In genomic region chr3:66673305-66673704, GRCh38 we compare ENCODE assay signal across 27 cellular contexts.
"Had no signal": no experiment of that assay in that cellular context is flagged by ENCODE, and none has a peak within 500 bp of the region (broad histone marks: within the 10 kb centered on the region; RNA-seq: fewer than 3 reads in every experiment).

No MANE protein-coding gene starts in this region.

- DNase-seq: activated CD4-positive, alpha-beta T cell treated with anti-CD3 and anti-CD28 coated beads, Interleukin-2, amount 10 ng/mL, durations not matched to agents 7 days and 5 days; activated CD4-positive, CD25-positive, alpha-beta regulatory T cell treated with anti-CD3 and anti-CD28 coated beads, Interleukin-2, amount 50 U/mL, for 72 hours; activated CD8-positive, alpha-beta T cell treated with anti-CD3 and anti-CD28 coated beads, Interleukin-2, amount 10 ng/mL, durations not matched to agents 7 days and 5 days; activated gamma-delta T cell treated with Interleukin-2 at 50 U/mL for 16 hours; anterior cingulate cortex; central memory CD4-positive, alpha-beta T cell; colonic mucosa; dorsolateral prefrontal cortex; effector memory CD8-positive, alpha-beta T cell; esophagus squamous epithelium; head of caudate nucleus; mucosa of descending colon; naive B cell; right lobe of liver; stimulated activated CD4-positive, alpha-beta T cell treated with anti-CD3 and anti-CD28 coated beads, Interleukin-2, amount 100 ng/mL, for 48 hours; stimulated activated CD8-positive, alpha-beta memory T cell treated with anti-CD3 and anti-CD28 coated beads, Interleukin-4, amount 100 ng/mL, for 48 hours; stimulated activated naive B cell treated with anti-CD40 and anti-IgM and Interleukin-4, amounts not matched to agents 10 μg/mL and 1 μg/mL and 100 μg/mL, for 72 hours; testis; WERI-Rb-1 had no signal

- H3K27me3 ChIP-seq: colonic mucosa, dorsolateral prefrontal cortex, esophagus squamous epithelium, gastroesophageal sphincter, neutrophil, right lobe of liver, testis, vagina had no signal

- H3K9me3 Mint-ChIP-seq: activated CD4-positive, alpha-beta T cell treated with anti-CD3 and anti-CD28 coated beads, Interleukin-2, amount 10 ng/mL, durations not matched to agents 7 days and 5 days; activated naive CD4-positive, alpha-beta T cell treated with anti-CD3 and anti-CD28 coated beads, Interleukin-2, amount 50 U/mL, for 24 hours; effector memory CD8-positive, alpha-beta T cell; memory B cell; T-helper 1 cell treated with Interleukin-12 subunit alpha and Interleukin-12 subunit beta and Interleukin-4 antibody, amounts not matched to agents 30 μg/mL and 1 μg/mL, for 36 hours had no signal

- H3K4me1 Mint-ChIP-seq: activated CD4-positive, alpha-beta T cell treated with anti-CD3 and anti-CD28 coated beads, Interleukin-2, amount 10 ng/mL, durations not matched to agents 7 days and 5 days; activated naive CD4-positive, alpha-beta T cell treated with anti-CD3 and anti-CD28 coated beads, Interleukin-2, amount 50 U/mL, for 24 hours; memory B cell; naive B cell; stimulated activated naive B cell treated with anti-CD40 and anti-IgM and Interleukin-4, amounts not matched to agents 10 μg/mL and 1 μg/mL and 100 μg/mL, for 72 hours had no signal

- H3K4me3 ChIP-seq: colonic mucosa, dorsolateral prefrontal cortex, esophagus squamous epithelium, gastroesophageal sphincter, mucosa of descending colon, right lobe of liver, testis, vagina had no signal

- H3K27me3 Mint-ChIP-seq: activated naive CD4-positive, alpha-beta T cell treated with anti-CD3 and anti-CD28 coated beads, Interleukin-2, amount 50 U/mL, for 24 hours; memory B cell; type B pancreatic cell had no signal

- H3K36me3 ChIP-seq: colonic mucosa, esophagus squamous epithelium, gastroesophageal sphincter, neutrophil, right lobe of liver, vagina, WERI-Rb-1 had no signal

- H3K4me3 Mint-ChIP-seq: activated CD4-positive, alpha-beta T cell treated with anti-CD3 and anti-CD28 coated beads, Interleukin-2, amount 10 ng/mL, durations not matched to agents 7 days and 5 days; activated CD8-positive, alpha-beta T cell treated with anti-CD3 and anti-CD28 coated beads, Interleukin-2, amount 10 ng/mL, durations not matched to agents 7 days and 5 days; activated naive CD4-positive, alpha-beta T cell treated with anti-CD3 and anti-CD28 coated beads, Interleukin-2, amount 50 U/mL, for 24 hours; effector memory CD8-positive, alpha-beta T cell; memory B cell; naive B cell; stimulated activated naive B cell treated with anti-CD40 and anti-IgM and Interleukin-4, amounts not matched to agents 10 μg/mL and 1 μg/mL and 100 μg/mL, for 72 hours; T-helper 1 cell treated with Interleukin-12 subunit alpha and Interleukin-12 subunit beta and Interleukin-4 antibody, amounts not matched to agents 30 μg/mL and 1 μg/mL, for 36 hours; type B pancreatic cell had no signal

- H3K27ac ChIP-seq: colonic mucosa, dorsolateral prefrontal cortex, esophagus squamous epithelium, gastroesophageal sphincter, neutrophil, parathyroid adenoma, right lobe of liver, testis, vagina, WERI-Rb-1 had no signal

- H3K27ac Mint-ChIP-seq: activated CD4-positive, alpha-beta T cell treated with anti-CD3 and anti-CD28 coated beads, Interleukin-2, amount 10 ng/mL, durations not matched to agents 7 days and 5 days; activated CD8-positive, alpha-beta T cell treated with anti-CD3 and anti-CD28 coated beads, Interleukin-2, amount 10 ng/mL, durations not matched to agents 7 days and 5 days; activated naive CD4-positive, alpha-beta T cell treated with anti-CD3 and anti-CD28 coated beads, Interleukin-2, amount 50 U/mL, for 24 hours; effector memory CD8-positive, alpha-beta T cell; memory B cell; naive B cell; stimulated activated naive B cell treated with anti-CD40 and anti-IgM and Interleukin-4, amounts not matched to agents 10 μg/mL and 1 μg/mL and 100 μg/mL, for 72 hours; T-helper 1 cell treated with Interleukin-12 subunit alpha and Interleukin-12 subunit beta and Interleukin-4 antibody, amounts not matched to agents 30 μg/mL and 1 μg/mL, for 36 hours; type B pancreatic cell had no signal

- ATAC-seq: activated CD8-positive, alpha-beta T cell treated with anti-CD3 and anti-CD28 coated beads, Interleukin-2, amount 10 ng/mL, durations not matched to agents 7 days and 5 days; effector memory CD8-positive, alpha-beta T cell; gastroesophageal sphincter; mucosa of descending colon; right lobe of liver; stimulated activated naive B cell treated with anti-CD40 and anti-IgM and Interleukin-4, amounts not matched to agents 10 μg/mL and 1 μg/mL and 100 μg/mL, for 72 hours had no signal

- H3K36me3 Mint-ChIP-seq: activated naive CD4-positive, alpha-beta T cell treated with anti-CD3 and anti-CD28 coated beads, Interleukin-2, amount 50 U/mL, for 24 hours; memory B cell; naive B cell; stimulated activated naive B cell treated with anti-CD40 and anti-IgM and Interleukin-4, amounts not matched to agents 10 μg/mL and 1 μg/mL and 100 μg/mL, for 72 hours; type B pancreatic cell had no signal
